In the genomic region with DNA sequence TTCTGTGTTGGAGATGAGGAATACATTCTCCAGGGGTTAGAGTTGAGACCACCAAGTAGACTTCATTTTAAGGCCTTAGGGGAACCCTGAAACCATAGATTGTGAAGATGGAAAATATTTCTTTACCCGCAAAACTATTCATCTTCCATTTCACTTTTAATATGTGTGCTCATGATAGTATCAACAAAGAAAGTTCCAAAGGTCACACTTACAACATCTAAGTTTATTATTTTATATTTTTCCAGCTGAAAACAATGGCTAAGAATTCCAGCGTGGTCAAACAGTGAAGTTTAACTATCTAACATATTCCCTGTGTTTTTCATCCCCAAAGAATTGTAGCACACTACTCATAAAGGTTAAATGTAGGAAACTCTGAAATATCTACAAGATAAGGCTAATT, we compare ENCODE assay signal across 12 cellular contexts.
DNase-seq lines count a peak whose midpoint lies in the region; ATAC-seq, FAIRE-seq and TF ChIP-seq lines count a peak whose summit lies in the region.
"Had no signal": no experiment of that assay in that cellular context is flagged by ENCODE, and none has a peak within 500 bp of the region (broad histone marks: within the 10 kb centered on the region; RNA-seq: fewer than 3 reads in every experiment).

No MANE protein-coding gene starts in this region.

- H2BK12ac ChIP-seq in mesenchymal stem cell (ENCODE audit: low read length in 2 of 2) = no peak overlapping the region

- no peak overlapping the region for H2AFZ ChIP-seq in mesenchymal stem cell (ENCODE audit: low read depth, low read length)

- no peak overlapping the region for H4K8ac ChIP-seq in mesenchymal stem cell (ENCODE audit: low read length)

- peak overlapping the region; percentile 18 for H2AK5ac ChIP-seq in mesenchymal stem cell (ENCODE audit: low read length, severe bottlenecking)

- POLR2A ChIA-PET in A549 (lab: Yijun Ruan, JAX) = no interaction called here

- H3K4me3 ChIP-seq in A549 = no peak overlapping the region
- no peak overlapping the region for H3K4me3 ChIP-seq in HUES48 (ENCODE audit: low read depth, low read length)
- no peak overlapping the region for H3K4me3 ChIP-seq in choroid plexus epithelial cell (ENCODE audit: low read depth, low read length)
- no peak overlapping the region for H3K4me3 ChIP-seq in mesenchymal stem cell (ENCODE audit: insufficient read depth in 1 of 2, low read depth in 1 of 2, low read length in 2 of 2)

- DNase-seq in A549 (ENCODE audit: low read depth in 1 of 2, low spot score in 1 of 2) (no peak), choroid plexus epithelial cell (ENCODE audit: low read depth) (peak; percentile 11), mesenchymal stem cell (no peak), NCI-H2227 (lab: John Stamatoyannopoulos, UW; ENCODE audit: unreplicated experiment) (no peak), NCI-H748 treated with DMSO at 0.1 percent for 48 hours (lab: John Stamatoyannopoulos, UW) (no peak)
- no peak for DNase-seq in activated naive CD4-positive, alpha-beta T cell treated with anti-CD3 and anti-CD28 coated beads, Interleukin-2, amount 50 U/mL, for 16 hours
- DNase-seq: NCI-H1048; NCI-H526; NK-92 treated with Interleukin-12 subunit alpha and Interleukin-12 subunit beta, amount 100 ng/mL, for 24 hours had no signal

- no peak overlapping the region for H4K91ac ChIP-seq in mesenchymal stem cell (ENCODE audit: low read length)

- H2BK120ac ChIP-seq in mesenchymal stem cell (ENCODE audit: low read depth, low read length) = no peak overlapping the region

- ATAC-seq in A549 (no peak), GM21825 (IDR thresholded peaks at IDR 0.05; ENCODE audit: unreplicated experiment) (no peak)

- H3K9ac ChIP-seq in HUES48 (ENCODE audit: low read depth, low read length) = no peak overlapping the region
- H3K9ac ChIP-seq in mesenchymal stem cell (ENCODE audit: low read length) = no peak overlapping the region

- H3K18ac ChIP-seq in mesenchymal stem cell (ENCODE audit: low read depth in 1 of 2, low read length in 2 of 2) = no peak overlapping the region

- peak overlapping the region; percentile 82 for H2BK5ac ChIP-seq in mesenchymal stem cell (ENCODE audit: low read depth, low read length, poor library complexity, severe bottlenecking)

- H3K27ac ChIP-seq in A549 = peak overlapping the region; percentile 12 to 77
- peak overlapping the region; percentile 76 for H3K27ac ChIP-seq in HUES48 (ENCODE audit: low read depth, low read length)
- H3K27ac ChIP-seq in mesenchymal stem cell (ENCODE audit: low read length, poor library complexity, severe bottlenecking) = peak overlapping the region; percentile 93
- H3K27ac ChIP-seq: RWPE1 had no signal

- H3K36me3 ChIP-seq in HUES48 (ENCODE audit: control insufficient read depth, insufficient read depth, low read length) (no peaks in the 10 kb centered on the region), mesenchymal stem cell (ENCODE audit: control insufficient read depth in 1 of 2, insufficient read depth in 2 of 2, low read depth in 1 of 2, low read length in 2 of 2) (no peaks in the 10 kb centered on the region)

- H3K4me2 ChIP-seq in A549 = peak overlapping the region; percentile 48
- H3K4me2 ChIP-seq in mesenchymal stem cell (ENCODE audit: low read length, poor library complexity, severe bottlenecking) = no peak overlapping the region

- peaks cover 42% of the 10 kb centered on the region for H3K4me1 ChIP-seq in A549
- peaks cover 7% of the 10 kb centered on the region; the same call in 1 of the 2 replicates for H3K4me1 ChIP-seq in HUES48 (ENCODE audit: control insufficient read depth, insufficient read depth, low read length)
- H3K4me1 ChIP-seq in mesenchymal stem cell (ENCODE audit: control insufficient read depth, insufficient read depth, low read depth, low read length) = peaks cover 2% of the 10 kb centered on the region

- CTCF ChIA-PET in A549 (lab: Yijun Ruan, JAX) = no interaction called here

- no peaks in the 10 kb centered on the region for H3K9me3 ChIP-seq in A549
- no peaks in the 10 kb centered on the region for H3K9me3 ChIP-seq in HUES48 (ENCODE audit: control insufficient read depth, insufficient read depth, low read length)
- no peaks in the 10 kb centered on the region for H3K9me3 ChIP-seq in mesenchymal stem cell (ENCODE audit: control insufficient read depth, low read length)

- no peak for TF ChIP-seq EP300 in A549 (IDR thresholded peaks at IDR 0.05)

- TF ChIP-seq CTCF in A549 (IDR thresholded peaks at IDR 0.05) = no peak
- TF ChIP-seq CTCF in choroid plexus epithelial cell (conservative IDR thresholded peaks at IDR 0.05; ENCODE audit: low read depth, low read length) = no peak

- H3K14ac ChIP-seq in mesenchymal stem cell (ENCODE audit: low read length in 2 of 2) = no peak overlapping the region

- H2BK15ac ChIP-seq in mesenchymal stem cell (ENCODE audit: low read depth, poor library complexity, severe bottlenecking) = no peak overlapping the region

- H3K27me3 ChIP-seq in HUES48 (ENCODE audit: control insufficient read depth, insufficient read depth, low read length) (no peaks in the 10 kb centered on the region), mesenchymal stem cell (ENCODE audit: control insufficient read depth in 1 of 2, insufficient read depth in 1 of 2, low read length in 2 of 2) (no peaks in the 10 kb centered on the region)

- no peak overlapping the region for H3K4ac ChIP-seq in mesenchymal stem cell (ENCODE audit: low read depth in 1 of 2, low read length in 2 of 2)

- no peaks in the 10 kb centered on the region for H3K79me1 ChIP-seq in mesenchymal stem cell (replicated peaks; ENCODE audit: low read length, poor library complexity, severe bottlenecking)

- no peak for TF ChIP-seq POLR2A in A549 (IDR thresholded peaks at IDR 0.05; ENCODE audit: low read length)

- no peak for TF ChIP-seq RAD21 in A549 (conservative IDR thresholded peaks at IDR 0.05 in 1 of 2, IDR thresholded peaks at IDR 0.05 in 1 of 2)

- no peak overlapping the region for H3K23ac ChIP-seq in mesenchymal stem cell (ENCODE audit: low read length in 2 of 2)

- 4% methylated on average over 2 of the region's 2 CpGs for WGBS in A549 (ENCODE audit: missing lambda C conversion rate)
- WGBS in mesenchymal stem cell = 83% methylated on average over 1 of the region's 2 CpGs

- no peak for FAIRE-seq in A549 (lab: Jason Lieb, UNC)

TF ChIP-seq in A549, 52 proteins besides CTCF, POLR2A, EP300 and RAD21 (continues in another document):
- TF ChIP-seq, protein P1, sequence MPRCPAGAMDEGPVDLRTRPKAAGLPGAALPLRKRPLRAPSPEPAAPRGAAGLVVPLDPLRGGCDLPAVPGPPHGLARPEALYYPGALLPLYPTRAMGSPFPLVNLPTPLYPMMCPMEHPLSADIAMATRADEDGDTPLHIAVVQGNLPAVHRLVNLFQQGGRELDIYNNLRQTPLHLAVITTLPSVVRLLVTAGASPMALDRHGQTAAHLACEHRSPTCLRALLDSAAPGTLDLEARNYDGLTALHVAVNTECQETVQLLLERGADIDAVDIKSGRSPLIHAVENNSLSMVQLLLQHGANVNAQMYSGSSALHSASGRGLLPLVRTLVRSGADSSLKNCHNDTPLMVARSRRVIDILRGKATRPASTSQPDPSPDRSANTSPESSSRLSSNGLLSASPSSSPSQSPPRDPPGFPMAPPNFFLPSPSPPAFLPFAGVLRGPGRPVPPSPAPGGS (IDR thresholded peaks at IDR 0.05) = no peak
- TF ChIP-seq HOXB5 (CRISPR knock-in tag; IDR thresholded peaks at IDR 0.05) (no peak), NPAS2 (CRISPR knock-in tag; IDR thresholded peaks at IDR 0.05; ENCODE audit: borderline replicate concordance) (no peak), JUN (IDR thresholded peaks at IDR 0.05) (no peak), ZC3H11A (IDR thresholded peaks at IDR 0.05) (no peak), SMC3 (IDR thresholded peaks at IDR 0.05) (no peak), RARB (CRISPR knock-in tag; IDR thresholded peaks at IDR 0.05) (no peak), CBX8 (IDR thresholded peaks at IDR 0.05) (no peak), HEYL (CRISPR knock-in tag; IDR thresholded peaks at IDR 0.05) (no peak), KDM1A (IDR thresholded peaks at IDR 0.05; ENCODE audit: low read depth) (no peak), NR3C1 (IDR thresholded peaks at IDR 0.05) (no peak)
- TF ChIP-seq, protein P2, sequence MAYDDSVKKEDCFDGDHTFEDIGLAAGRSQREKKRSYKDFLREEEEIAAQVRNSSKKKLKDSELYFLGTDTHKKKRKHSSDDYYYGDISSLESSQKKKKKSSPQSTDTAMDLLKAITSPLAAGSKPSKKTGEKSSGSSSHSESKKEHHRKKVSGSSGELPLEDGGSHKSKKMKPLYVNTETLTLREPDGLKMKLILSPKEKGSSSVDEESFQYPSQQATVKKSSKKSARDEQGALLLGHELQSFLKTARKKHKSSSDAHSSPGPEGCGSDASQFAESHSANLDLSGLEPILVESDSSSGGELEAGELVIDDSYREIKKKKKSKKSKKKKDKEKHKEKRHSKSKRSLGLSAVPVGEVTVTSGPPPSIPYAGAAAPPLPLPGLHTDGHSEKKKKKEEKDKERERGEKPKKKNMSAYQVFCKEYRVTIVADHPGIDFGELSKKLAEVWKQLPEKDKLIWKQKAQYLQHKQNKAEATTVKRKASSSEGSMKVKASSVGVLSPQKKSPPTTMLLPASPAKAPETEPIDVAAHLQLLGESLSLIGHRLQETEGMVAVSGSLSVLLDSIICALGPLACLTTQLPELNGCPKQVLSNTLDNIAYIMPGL (CRISPR knock-in tag; IDR thresholded peaks at IDR 0.05; ENCODE audit: borderline replicate concordance) = no peak
- TF ChIP-seq, protein P3, sequence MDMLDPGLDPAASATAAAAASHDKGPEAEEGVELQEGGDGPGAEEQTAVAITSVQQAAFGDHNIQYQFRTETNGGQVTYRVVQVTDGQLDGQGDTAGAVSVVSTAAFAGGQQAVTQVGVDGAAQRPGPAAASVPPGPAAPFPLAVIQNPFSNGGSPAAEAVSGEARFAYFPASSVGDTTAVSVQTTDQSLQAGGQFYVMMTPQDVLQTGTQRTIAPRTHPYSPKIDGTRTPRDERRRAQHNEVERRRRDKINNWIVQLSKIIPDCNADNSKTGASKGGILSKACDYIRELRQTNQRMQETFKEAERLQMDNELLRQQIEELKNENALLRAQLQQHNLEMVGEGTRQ (IDR thresholded peaks at IDR 0.05) = no peak
- TF ChIP-seq, protein P4, sequence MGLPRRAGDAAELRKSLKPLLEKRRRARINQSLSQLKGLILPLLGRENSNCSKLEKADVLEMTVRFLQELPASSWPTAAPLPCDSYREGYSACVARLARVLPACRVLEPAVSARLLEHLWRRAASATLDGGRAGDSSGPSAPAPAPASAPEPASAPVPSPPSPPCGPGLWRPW (IDR thresholded peaks at IDR 0.05) = no peak
- TF ChIP-seq, protein P5, sequence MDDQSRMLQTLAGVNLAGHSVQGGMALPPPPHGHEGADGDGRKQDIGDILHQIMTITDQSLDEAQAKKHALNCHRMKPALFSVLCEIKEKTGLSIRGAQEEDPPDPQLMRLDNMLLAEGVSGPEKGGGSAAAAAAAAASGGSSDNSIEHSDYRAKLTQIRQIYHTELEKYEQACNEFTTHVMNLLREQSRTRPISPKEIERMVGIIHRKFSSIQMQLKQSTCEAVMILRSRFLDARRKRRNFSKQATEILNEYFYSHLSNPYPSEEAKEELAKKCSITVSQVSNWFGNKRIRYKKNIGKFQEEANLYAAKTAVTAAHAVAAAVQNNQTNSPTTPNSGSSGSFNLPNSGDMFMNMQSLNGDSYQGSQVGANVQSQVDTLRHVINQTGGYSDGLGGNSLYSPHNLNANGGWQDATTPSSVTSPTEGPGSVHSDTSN (IDR thresholded peaks at IDR 0.05) = no peak
